ENCODE assay signal across 1 cellular context in the genomic region with DNA sequence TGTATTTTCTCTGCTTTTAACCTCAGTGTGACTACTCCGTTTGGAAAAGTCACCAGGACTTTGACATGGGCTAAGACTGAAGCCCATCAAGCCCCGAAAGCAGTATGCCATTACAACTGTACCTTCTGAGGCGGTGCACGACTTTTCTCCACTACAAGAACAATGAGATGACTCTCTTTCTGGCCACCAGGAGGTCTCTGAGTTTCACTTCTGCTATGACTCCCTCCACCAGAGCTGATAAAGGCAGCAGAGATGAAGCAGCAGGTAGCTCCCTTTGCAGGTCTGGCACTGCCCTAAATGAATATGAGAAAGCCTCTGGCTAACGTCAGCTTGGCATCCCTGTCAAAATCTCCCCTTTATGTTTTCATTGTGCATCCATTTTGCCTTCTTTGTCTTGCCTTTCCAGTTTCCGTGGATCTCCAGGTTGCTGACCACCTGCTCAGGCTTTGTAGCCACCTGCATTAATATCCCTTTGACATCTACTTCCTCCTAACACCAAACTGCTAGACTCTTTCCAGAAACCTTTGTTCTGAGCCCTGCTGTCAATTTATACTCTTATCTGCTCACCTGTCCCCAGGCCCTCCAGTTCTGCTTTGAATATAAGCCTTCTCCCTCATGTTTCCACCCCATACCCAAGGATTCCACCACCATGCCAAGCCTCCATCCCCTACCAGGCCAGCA.
A peak's percentile ranks its signal among the peaks of the same experiment; 100 is the strongest.
TF ChIP-seq lines count a peak whose summit lies in the region.

No MANE protein-coding gene starts in this region.

TF ChIP-seq in HepG2, 621 proteins besides CTCF, POLR2A, EP300 and RAD21 (continued from another document):
- TF ChIP-seq, protein P1, sequence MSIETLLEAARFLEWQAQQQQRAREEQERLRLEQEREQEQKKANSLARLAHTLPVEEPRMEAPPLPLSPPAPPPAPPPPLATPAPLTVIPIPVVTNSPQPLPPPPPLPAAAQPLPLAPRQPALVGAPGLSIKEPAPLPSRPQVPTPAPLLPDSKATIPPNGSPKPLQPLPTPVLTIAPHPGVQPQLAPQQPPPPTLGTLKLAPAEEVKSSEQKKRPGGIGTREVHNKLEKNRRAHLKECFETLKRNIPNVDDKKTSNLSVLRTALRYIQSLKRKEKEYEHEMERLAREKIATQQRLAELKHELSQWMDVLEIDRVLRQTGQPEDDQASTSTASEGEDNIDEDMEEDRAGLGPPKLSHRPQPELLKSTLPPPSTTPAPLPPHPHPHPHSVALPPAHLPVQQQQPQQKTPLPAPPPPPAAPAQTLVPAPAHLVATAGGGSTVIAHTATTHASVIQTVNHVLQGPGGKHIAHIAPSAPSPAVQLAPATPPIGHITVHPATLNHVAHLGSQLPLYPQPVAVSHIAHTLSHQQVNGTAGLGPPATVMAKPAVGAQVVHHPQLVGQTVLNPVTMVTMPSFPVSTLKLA (IDR thresholded peaks at IDR 0.05), result 0 out of 2 replicates have a peak, but pooled peaks have one; percentile 24
- TF ChIP-seq ZNF746 (CRISPR knock-in tag; IDR thresholded peaks at IDR 0.05) (no peak), SIN3B (IDR thresholded peaks at IDR 0.05; ENCODE audit: low read length) (no peak), RBFOX2 (IDR thresholded peaks at IDR 0.05; ENCODE audit: low read depth, low read length) (no peak), SUZ12 (IDR thresholded peaks at IDR 0.05; ENCODE audit: low read depth, low read length) (no peak), PTBP1 (IDR thresholded peaks at IDR 0.05; ENCODE audit: low read depth, low read length, poor library complexity, severe bottlenecking) (no peak), ZNF550 (CRISPR knock-in tag; IDR thresholded peaks at IDR 0.05; ENCODE audit: borderline replicate concordance) (no peak), JUN (CRISPR knock-in tag; IDR thresholded peaks at IDR 0.05) (no peak), HMG20A (CRISPR knock-in tag; IDR thresholded peaks at IDR 0.05; ENCODE audit: borderline replicate concordance) (no peak), ZBTB14 (CRISPR knock-in tag; IDR thresholded peaks at IDR 0.05) (no peak), THYN1 (CRISPR knock-in tag; IDR thresholded peaks at IDR 0.05; ENCODE audit: borderline replicate concordance, low read depth) (no peak), STAG1 (CRISPR knock-in tag; IDR thresholded peaks at IDR 0.05) (peak; percentile 83), KLF11 (CRISPR knock-in tag; IDR thresholded peaks at IDR 0.05) (no peak), FOSL1 (CRISPR knock-in tag; IDR thresholded peaks at IDR 0.05; ENCODE audit: borderline replicate concordance) (no peak)
- TF ChIP-seq, protein P2, sequence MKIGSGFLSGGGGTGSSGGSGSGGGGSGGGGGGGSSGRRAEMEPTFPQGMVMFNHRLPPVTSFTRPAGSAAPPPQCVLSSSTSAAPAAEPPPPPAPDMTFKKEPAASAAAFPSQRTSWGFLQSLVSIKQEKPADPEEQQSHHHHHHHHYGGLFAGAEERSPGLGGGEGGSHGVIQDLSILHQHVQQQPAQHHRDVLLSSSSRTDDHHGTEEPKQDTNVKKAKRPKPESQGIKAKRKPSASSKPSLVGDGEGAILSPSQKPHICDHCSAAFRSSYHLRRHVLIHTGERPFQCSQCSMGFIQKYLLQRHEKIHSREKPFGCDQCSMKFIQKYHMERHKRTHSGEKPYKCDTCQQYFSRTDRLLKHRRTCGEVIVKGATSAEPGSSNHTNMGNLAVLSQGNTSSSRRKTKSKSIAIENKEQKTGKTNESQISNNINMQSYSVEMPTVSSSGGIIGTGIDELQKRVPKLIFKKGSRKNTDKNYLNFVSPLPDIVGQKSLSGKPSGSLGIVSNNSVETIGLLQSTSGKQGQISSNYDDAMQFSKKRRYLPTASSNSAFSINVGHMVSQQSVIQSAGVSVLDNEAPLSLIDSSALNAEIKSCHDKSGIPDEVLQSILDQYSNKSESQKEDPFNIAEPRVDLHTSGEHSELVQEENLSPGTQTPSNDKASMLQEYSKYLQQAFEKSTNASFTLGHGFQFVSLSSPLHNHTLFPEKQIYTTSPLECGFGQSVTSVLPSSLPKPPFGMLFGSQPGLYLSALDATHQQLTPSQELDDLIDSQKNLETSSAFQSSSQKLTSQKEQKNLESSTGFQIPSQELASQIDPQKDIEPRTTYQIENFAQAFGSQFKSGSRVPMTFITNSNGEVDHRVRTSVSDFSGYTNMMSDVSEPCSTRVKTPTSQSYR (CRISPR knock-in tag; IDR thresholded peaks at IDR 0.05; ENCODE audit: borderline replicate concordance), result no peak
- TF ChIP-seq, protein P3, sequence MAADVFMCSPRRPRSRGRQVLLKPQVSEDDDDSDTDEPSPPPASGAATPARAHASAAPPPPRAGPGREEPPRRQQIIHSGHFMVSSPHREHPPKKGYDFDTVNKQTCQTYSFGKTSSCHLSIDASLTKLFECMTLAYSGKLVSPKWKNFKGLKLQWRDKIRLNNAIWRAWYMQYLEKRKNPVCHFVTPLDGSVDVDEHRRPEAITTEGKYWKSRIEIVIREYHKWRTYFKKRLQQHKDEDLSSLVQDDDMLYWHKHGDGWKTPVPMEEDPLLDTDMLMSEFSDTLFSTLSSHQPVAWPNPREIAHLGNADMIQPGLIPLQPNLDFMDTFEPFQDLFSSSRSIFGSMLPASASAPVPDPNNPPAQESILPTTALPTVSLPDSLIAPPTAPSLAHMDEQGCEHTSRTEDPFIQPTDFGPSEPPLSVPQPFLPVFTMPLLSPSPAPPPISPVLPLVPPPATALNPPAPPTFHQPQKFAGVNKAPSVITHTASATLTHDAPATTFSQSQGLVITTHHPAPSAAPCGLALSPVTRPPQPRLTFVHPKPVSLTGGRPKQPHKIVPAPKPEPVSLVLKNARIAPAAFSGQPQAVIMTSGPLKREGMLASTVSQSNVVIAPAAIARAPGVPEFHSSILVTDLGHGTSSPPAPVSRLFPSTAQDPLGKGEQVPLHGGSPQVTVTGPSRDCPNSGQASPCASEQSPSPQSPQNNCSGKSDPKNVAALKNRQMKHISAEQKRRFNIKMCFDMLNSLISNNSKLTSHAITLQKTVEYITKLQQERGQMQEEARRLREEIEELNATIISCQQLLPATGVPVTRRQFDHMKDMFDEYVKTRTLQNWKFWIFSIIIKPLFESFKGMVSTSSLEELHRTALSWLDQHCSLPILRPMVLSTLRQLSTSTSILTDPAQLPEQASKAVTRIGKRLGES (CRISPR knock-in tag; IDR thresholded peaks at IDR 0.05; ENCODE audit: borderline replicate concordance), result no peak
